ENCODE assay signal across 9 cellular contexts in the genomic region with DNA sequence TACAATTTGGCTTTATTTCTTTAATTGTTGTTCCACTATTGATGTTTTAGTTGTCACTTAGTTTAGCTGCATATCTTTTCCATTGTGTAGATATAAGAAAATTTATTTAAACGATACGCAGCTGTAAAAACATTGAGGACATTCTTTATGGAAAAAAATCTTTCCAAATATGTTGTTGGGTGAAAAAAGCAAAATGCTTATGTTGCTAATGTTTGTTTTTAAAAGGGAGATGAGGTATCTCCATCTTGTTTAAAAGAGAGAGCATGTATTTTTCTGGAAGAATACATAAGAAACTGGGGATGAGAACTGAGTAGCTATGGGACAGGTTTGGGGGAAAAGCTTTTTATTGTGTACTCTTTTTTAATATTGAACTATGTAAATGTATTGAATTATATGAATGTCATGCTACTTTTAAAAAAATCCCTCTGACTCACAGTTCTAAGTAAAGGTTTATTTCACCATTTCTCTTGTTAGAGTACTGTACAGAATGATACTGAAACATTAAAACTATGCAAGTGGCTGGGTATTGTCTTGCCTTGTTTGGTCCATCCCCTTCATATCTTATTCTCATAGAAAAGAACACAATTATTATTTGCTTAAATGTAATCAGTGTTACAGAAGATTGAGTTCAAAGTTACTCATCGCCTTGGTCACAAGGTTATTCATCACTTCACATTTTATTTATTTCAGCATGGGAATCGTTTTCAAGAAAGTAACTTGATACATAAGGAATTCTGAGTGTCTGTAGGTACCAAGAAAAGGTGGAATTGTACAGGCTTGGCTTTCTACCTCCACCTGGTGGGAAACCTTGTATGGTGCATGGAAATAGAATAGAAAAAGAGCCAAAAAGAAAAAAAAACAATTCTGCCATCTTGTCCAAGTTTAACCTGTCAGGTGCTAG.
DNase-seq lines count a peak whose midpoint lies in the region; ATAC-seq and TF ChIP-seq lines count a peak whose summit lies in the region.
"Had no signal": no experiment of that assay in that cellular context is flagged by ENCODE, and none has a peak within 500 bp of the region (broad histone marks: within the 10 kb centered on the region; RNA-seq: fewer than 3 reads in every experiment).

No MANE protein-coding gene starts in this region.

- H3K9me3 Mint-ChIP-seq in activated naive CD8-positive, alpha-beta T cell treated with anti-CD3 and anti-CD28 coated beads, Interleukin-2, amount 50 U/mL, for 24 hours: peaks cover 4% of the 10 kb centered on the region

- no peaks in the 10 kb centered on the region; the same call in 1 of the 2 replicates for H3K36me3 ChIP-seq in BJ (ENCODE audit: control insufficient read depth, insufficient read depth, low read length)

- no peak overlapping the region for H3K4me3 ChIP-seq in BJ (ENCODE audit: low read depth, low read length)
- H3K4me3 ChIP-seq in dorsolateral prefrontal cortex: no peak overlapping the region

- intact Hi-C loops in dorsolateral prefrontal cortex (cut with DNase I) (no loop called here), Right ventricle myocardium inferior (cut with DNase I) (no loop called here)

- POLR2A ChIA-PET in BJ (lab: Charles Lee): no interaction called here

- no peak overlapping the region for H3K27ac ChIP-seq in dorsolateral prefrontal cortex

- H3K4me1 Mint-ChIP-seq in activated naive CD8-positive, alpha-beta T cell treated with anti-CD3 and anti-CD28 coated beads, Interleukin-2, amount 50 U/mL, for 24 hours: peaks cover 10% of the 10 kb centered on the region
- H3K4me1 Mint-ChIP-seq: activated CD4-positive, alpha-beta T cell treated with anti-CD3 and anti-CD28 coated beads, Interleukin-2, amount 10 ng/mL, durations not matched to agents 7 days and 5 days had no signal

- no peaks in the 10 kb centered on the region for H3K27me3 Mint-ChIP-seq in activated naive CD8-positive, alpha-beta T cell treated with anti-CD3 and anti-CD28 coated beads, Interleukin-2, amount 50 U/mL, for 24 hours
- H3K27me3 Mint-ChIP-seq: activated CD4-positive, alpha-beta T cell treated with anti-CD3 and anti-CD28 coated beads, Interleukin-2, amount 10 ng/mL, durations not matched to agents 7 days and 5 days had no signal

- H3K36me3 Mint-ChIP-seq in activated naive CD8-positive, alpha-beta T cell treated with anti-CD3 and anti-CD28 coated beads, Interleukin-2, amount 50 U/mL, for 24 hours (ENCODE audit: low read depth): peaks cover 53% of the 10 kb centered on the region

- CTCF ChIA-PET in BJ (lab: Yijun Ruan, JAX): no interaction called here

- no peak overlapping the region for H3K27ac Mint-ChIP-seq in activated naive CD8-positive, alpha-beta T cell treated with anti-CD3 and anti-CD28 coated beads, Interleukin-2, amount 50 U/mL, for 24 hours
- H3K27ac Mint-ChIP-seq: activated CD4-positive, alpha-beta T cell treated with anti-CD3 and anti-CD28 coated beads, Interleukin-2, amount 10 ng/mL, durations not matched to agents 7 days and 5 days had no signal

- DNase-seq in BJ (ENCODE audit: low read depth) (no peak), HT-29 (ENCODE audit: low spot score) (peak; percentile 67), left kidney (ENCODE audit: low read depth, low spot score) (peak; percentile 79), cortex of kidney (lab: John Stamatoyannopoulos, UW) (no peak), dorsolateral prefrontal cortex (no peak), Right ventricle myocardium inferior (ENCODE audit: missing footprints) (no peak), RPMI8226 (no peak)
- no peak for DNase-seq in activated naive CD8-positive, alpha-beta T cell treated with anti-CD3 and anti-CD28 coated beads, Interleukin-2, amount 50 U/mL, for 24 hours
- DNase-seq: activated CD4-positive, alpha-beta T cell treated with anti-CD3 and anti-CD28 coated beads, Interleukin-2, amount 10 ng/mL, durations not matched to agents 7 days and 5 days had no signal

- ATAC-seq in activated naive CD8-positive, alpha-beta T cell treated with anti-CD3 and anti-CD28 coated beads, Interleukin-2, amount 50 U/mL, for 24 hours: peak; percentile 52
- ATAC-seq in Right ventricle myocardium inferior: no peak

- no peak overlapping the region for H3K4me3 Mint-ChIP-seq in activated naive CD8-positive, alpha-beta T cell treated with anti-CD3 and anti-CD28 coated beads, Interleukin-2, amount 50 U/mL, for 24 hours
- H3K4me3 Mint-ChIP-seq: activated CD4-positive, alpha-beta T cell treated with anti-CD3 and anti-CD28 coated beads, Interleukin-2, amount 10 ng/mL, durations not matched to agents 7 days and 5 days had no signal

- no peaks in the 10 kb centered on the region for H3K27me3 ChIP-seq in BJ (ENCODE audit: control insufficient read depth, insufficient read depth, low read length)
- H3K27me3 ChIP-seq in dorsolateral prefrontal cortex: no peaks in the 10 kb centered on the region

- peak; percentile 23; the same call in 1 of the 2 replicates for TF ChIP-seq CTCF in BJ (IDR thresholded peaks at IDR 0.05; ENCODE audit: insufficient read depth, low read depth, low read length)
- peak in 4 of 56 donors; percentile 8 to 10 (median 9) for TF ChIP-seq CTCF in dorsolateral prefrontal cortex (IDR thresholded peaks at IDR 0.05 in 54 of 56, conservative IDR thresholded peaks at IDR 0.05 in 2 of 56; ENCODE audit: low read depth in 1 of 56, partially characterized antibody in 56 of 56)

Comparison
In these comparisons a context has a peak if more than half of its experiments do, and no peak if none do; other contexts are left out.
1. DNase-seq: peak in HT-29 (single experiment) and left kidney (single experiment); none in BJ (single experiment), activated naive CD8-positive, alpha-beta T cell treated with anti-CD3 and anti-CD28 coated beads, Interleukin-2, amount 50 U/mL, for 24 hours (single experiment), cortex of kidney (single experiment), dorsolateral prefrontal cortex (0 of 10), Right ventricle myocardium inferior (single experiment) and RPMI8226 (single experiment).